Comparison of ENCODE assay signal across 1 cellular context in the genomic region with DNA sequence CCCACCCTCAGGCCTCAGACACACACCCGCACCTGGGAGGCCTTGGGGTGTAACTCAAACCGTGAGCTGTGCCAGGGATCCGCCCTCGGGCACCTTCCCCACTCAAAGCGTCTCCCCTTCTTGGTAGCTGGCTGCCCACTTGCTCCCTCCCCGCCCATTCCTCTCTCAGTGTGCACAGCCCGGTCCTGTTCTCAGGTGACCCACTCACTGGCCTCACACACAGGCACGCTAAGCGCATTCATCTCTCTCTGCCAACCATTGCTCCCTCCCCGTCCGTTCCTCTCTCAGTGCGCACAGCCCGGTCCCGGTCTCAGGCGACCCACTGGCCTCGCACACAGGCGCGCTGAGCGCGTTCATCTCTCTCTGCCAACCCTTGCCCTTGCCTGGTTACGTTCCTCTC.
TF ChIP-seq lines count a peak whose summit lies in the region.

No MANE protein-coding gene starts in this region.

TF ChIP-seq in HepG2, 621 proteins besides CTCF, POLR2A, EP300 and RAD21:
- TF ChIP-seq RBM22 (optimal IDR thresholded peaks at IDR 0.05; ENCODE audit: low read length) (peak; percentile 91), NR2C2 (CRISPR knock-in tag; IDR thresholded peaks at IDR 0.05; ENCODE audit: borderline replicate concordance) (no peak), POLR2G (IDR thresholded peaks at IDR 0.05; ENCODE audit: low read depth, low read length) (no peak), ELF3 (CRISPR knock-in tag; IDR thresholded peaks at IDR 0.05) (no peak), KDM3A (CRISPR knock-in tag; IDR thresholded peaks at IDR 0.05; ENCODE audit: low read depth) (no peak), BHLHE40 (IDR thresholded peaks at IDR 0.05; ENCODE audit: low read length) (no peak), AGO2 (optimal IDR thresholded peaks at IDR 0.05; ENCODE audit: low read depth, low read length) (peak; percentile 75), NRL (CRISPR knock-in tag; IDR thresholded peaks at IDR 0.05; ENCODE audit: borderline replicate concordance) (0 out of 2 replicates have a peak, but pooled peaks have one; percentile 14), KLF13 (CRISPR knock-in tag; IDR thresholded peaks at IDR 0.05) (no peak), NKX3-1 (CRISPR knock-in tag; IDR thresholded peaks at IDR 0.05) (no peak)
- TF ChIP-seq, protein P1, sequence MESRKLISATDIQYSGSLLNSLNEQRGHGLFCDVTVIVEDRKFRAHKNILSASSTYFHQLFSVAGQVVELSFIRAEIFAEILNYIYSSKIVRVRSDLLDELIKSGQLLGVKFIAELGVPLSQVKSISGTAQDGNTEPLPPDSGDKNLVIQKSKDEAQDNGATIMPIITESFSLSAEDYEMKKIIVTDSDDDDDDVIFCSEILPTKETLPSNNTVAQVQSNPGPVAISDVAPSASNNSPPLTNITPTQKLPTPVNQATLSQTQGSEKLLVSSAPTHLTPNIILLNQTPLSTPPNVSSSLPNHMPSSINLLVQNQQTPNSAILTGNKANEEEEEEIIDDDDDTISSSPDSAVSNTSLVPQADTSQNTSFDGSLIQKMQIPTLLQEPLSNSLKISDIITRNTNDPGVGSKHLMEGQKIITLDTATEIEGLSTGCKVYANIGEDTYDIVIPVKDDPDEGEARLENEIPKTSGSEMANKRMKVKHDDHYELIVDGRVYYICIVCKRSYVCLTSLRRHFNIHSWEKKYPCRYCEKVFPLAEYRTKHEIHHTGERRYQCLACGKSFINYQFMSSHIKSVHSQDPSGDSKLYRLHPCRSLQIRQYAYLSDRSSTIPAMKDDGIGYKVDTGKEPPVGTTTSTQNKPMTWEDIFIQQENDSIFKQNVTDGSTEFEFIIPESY (CRISPR knock-in tag; IDR thresholded peaks at IDR 0.05), result no peak
- TF ChIP-seq, protein P2, sequence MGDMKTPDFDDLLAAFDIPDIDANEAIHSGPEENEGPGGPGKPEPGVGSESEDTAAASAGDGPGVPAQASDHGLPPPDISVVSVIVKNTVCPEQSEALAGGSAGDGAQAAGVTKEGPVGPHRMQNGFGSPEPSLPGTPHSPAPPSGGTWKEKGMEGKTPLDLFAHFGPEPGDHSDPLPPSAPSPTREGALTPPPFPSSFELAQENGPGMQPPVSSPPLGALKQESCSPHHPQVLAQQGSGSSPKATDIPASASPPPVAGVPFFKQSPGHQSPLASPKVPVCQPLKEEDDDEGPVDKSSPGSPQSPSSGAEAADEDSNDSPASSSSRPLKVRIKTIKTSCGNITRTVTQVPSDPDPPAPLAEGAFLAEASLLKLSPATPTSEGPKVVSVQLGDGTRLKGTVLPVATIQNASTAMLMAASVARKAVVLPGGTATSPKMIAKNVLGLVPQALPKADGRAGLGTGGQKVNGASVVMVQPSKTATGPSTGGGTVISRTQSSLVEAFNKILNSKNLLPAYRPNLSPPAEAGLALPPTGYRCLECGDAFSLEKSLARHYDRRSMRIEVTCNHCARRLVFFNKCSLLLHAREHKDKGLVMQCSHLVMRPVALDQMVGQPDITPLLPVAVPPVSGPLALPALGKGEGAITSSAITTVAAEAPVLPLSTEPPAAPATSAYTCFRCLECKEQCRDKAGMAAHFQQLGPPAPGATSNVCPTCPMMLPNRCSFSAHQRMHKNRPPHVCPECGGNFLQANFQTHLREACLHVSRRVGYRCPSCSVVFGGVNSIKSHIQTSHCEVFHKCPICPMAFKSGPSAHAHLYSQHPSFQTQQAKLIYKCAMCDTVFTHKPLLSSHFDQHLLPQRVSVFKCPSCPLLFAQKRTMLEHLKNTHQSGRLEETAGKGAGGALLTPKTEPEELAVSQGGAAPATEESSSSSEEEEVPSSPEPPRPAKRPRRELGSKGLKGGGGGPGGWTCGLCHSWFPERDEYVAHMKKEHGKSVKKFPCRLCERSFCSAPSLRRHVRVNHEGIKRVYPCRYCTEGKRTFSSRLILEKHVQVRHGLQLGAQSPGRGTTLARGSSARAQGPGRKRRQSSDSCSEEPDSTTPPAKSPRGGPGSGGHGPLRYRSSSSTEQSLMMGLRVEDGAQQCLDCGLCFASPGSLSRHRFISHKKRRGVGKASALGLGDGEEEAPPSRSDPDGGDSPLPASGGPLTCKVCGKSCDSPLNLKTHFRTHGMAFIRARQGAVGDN (CRISPR knock-in tag; IDR thresholded peaks at IDR 0.05), result peak; percentile 32; the same call in 1 of the 2 replicates
- TF ChIP-seq, protein P3, sequence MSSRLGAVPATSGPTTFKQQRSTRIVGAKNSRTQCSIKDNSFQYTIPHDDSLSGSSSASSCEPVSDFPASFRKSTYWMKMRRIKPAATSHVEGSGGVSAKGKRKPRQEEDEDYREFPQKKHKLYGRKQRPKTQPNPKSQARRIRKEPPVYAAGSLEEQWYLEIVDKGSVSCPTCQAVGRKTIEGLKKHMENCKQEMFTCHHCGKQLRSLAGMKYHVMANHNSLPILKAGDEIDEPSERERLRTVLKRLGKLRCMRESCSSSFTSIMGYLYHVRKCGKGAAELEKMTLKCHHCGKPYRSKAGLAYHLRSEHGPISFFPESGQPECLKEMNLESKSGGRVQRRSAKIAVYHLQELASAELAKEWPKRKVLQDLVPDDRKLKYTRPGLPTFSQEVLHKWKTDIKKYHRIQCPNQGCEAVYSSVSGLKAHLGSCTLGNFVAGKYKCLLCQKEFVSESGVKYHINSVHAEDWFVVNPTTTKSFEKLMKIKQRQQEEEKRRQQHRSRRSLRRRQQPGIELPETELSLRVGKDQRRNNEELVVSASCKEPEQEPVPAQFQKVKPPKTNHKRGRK (CRISPR knock-in tag; IDR thresholded peaks at IDR 0.05), result no peak
